Comparison of ENCODE assay signal across 10 cellular contexts in genomic region chr2:212147921-212148513, GRCh38.
DNase-seq lines count a peak whose midpoint lies in the region; ATAC-seq, FAIRE-seq and TF ChIP-seq lines count a peak whose summit lies in the region.
"Had no signal": no experiment of that assay in that cellular context is flagged by ENCODE, and none has a peak within 500 bp of the region (broad histone marks: within the 10 kb centered on the region; RNA-seq: fewer than 3 reads in every experiment).

No MANE protein-coding gene starts in this region.

- H3K9me2 ChIP-seq in OCI-LY1 (ENCODE audit: low read depth, low read length) = no peaks in the 10 kb centered on the region

- H3K4me3 Mint-ChIP-seq in activated T-helper 2 cell treated with anti-CD3 and anti-CD28 coated beads, Interferon-gamma antibody, Interleukin-2, Interleukin-4, amounts not matched to agents 10 μg/mL and 5 μg/mL and 100 μg/mL, durations not matched to agents 14 hours and 24 hours and 36 hours (ENCODE audit: low read depth) = no peak overlapping the region
- H3K4me3 Mint-ChIP-seq: CD4-positive, alpha-beta T cell had no signal

- H3K4me1 ChIP-seq in OCI-LY1 (ENCODE audit: insufficient read depth, low read length, severe bottlenecking) (no peaks in the 10 kb centered on the region), small intestine (ENCODE audit: control insufficient read depth in 2 of 2, insufficient read depth in 1 of 2, low read depth in 1 of 2, low read length in 1 of 2) (no peaks in the 10 kb centered on the region), Peyer's patch (no peaks in the 10 kb centered on the region)

- no peaks in the 10 kb centered on the region for H3K79me2 ChIP-seq in OCI-LY1 (ENCODE audit: insufficient read depth, low read length)

- ATAC-seq in HG02840 (IDR thresholded peaks at IDR 0.05; ENCODE audit: low FRiP score, unreplicated experiment) = no peak

- no peaks in the 10 kb centered on the region for H3K27me3 Mint-ChIP-seq in activated T-helper 2 cell treated with anti-CD3 and anti-CD28 coated beads, Interferon-gamma antibody, Interleukin-2, Interleukin-4, amounts not matched to agents 10 μg/mL and 5 μg/mL and 100 μg/mL, durations not matched to agents 14 hours and 24 hours and 36 hours (ENCODE audit: low read depth)
- H3K27me3 Mint-ChIP-seq: CD4-positive, alpha-beta T cell had no signal

- no peak for TF ChIP-seq POLR2A in Peyer's patch (IDR thresholded peaks at IDR 0.05)

- H3K4me3 ChIP-seq in OCI-LY1 (ENCODE audit: low read depth, low read length, poor library complexity, severe bottlenecking) (no peak overlapping the region), fibroblast of villous mesenchyme (ENCODE audit: low read depth, low read length) (no peak overlapping the region), small intestine (ENCODE audit: low read depth in 1 of 2, low read length in 2 of 2) (no peak overlapping the region), Peyer's patch (no peak overlapping the region)

- H3K4me2 ChIP-seq in OCI-LY1 (ENCODE audit: low read length) = no peak overlapping the region

- no peak overlapping the region for H3K27ac Mint-ChIP-seq in activated T-helper 2 cell treated with anti-CD3 and anti-CD28 coated beads, Interferon-gamma antibody, Interleukin-2, Interleukin-4, amounts not matched to agents 10 μg/mL and 5 μg/mL and 100 μg/mL, durations not matched to agents 14 hours and 24 hours and 36 hours
- H3K27ac Mint-ChIP-seq: CD4-positive, alpha-beta T cell had no signal

- H3K27me3 ChIP-seq in OCI-LY1 (ENCODE audit: insufficient read depth, low read length) (no peaks in the 10 kb centered on the region), small intestine (ENCODE audit: control insufficient read depth in 2 of 2, insufficient read depth in 2 of 2, low read length in 2 of 2) (peaks cover 0 to 3% of the 10 kb centered on the region in 2 donors), Peyer's patch (no peaks in the 10 kb centered on the region)

- H3K27ac ChIP-seq in OCI-LY1 (ENCODE audit: low read depth, low read length, poor library complexity, severe bottlenecking) = no peak overlapping the region
- no peak overlapping the region for H3K27ac ChIP-seq in small intestine (ENCODE audit: low read depth in 1 of 2, low read length in 1 of 2)
- H3K27ac ChIP-seq in Peyer's patch = no peak overlapping the region

- no peaks in the 10 kb centered on the region for H3K9me3 Mint-ChIP-seq in activated T-helper 2 cell treated with anti-CD3 and anti-CD28 coated beads, Interferon-gamma antibody, Interleukin-2, Interleukin-4, amounts not matched to agents 10 μg/mL and 5 μg/mL and 100 μg/mL, durations not matched to agents 14 hours and 24 hours and 36 hours

- no peaks in the 10 kb centered on the region for H4K20me1 ChIP-seq in OCI-LY1 (ENCODE audit: insufficient read depth, low read length)

- H3K4me1 Mint-ChIP-seq in activated T-helper 2 cell treated with anti-CD3 and anti-CD28 coated beads, Interferon-gamma antibody, Interleukin-2, Interleukin-4, amounts not matched to agents 10 μg/mL and 5 μg/mL and 100 μg/mL, durations not matched to agents 14 hours and 24 hours and 36 hours (ENCODE audit: low read depth) = no peaks in the 10 kb centered on the region

- no peaks in the 10 kb centered on the region for H3F3A ChIP-seq in OCI-LY1 (ENCODE audit: insufficient read depth, low read length)

- WGBS in small intestine, 3 donors = 44 to 51% (median 48%) methylated on average over 2 of the region's 2 CpGs

- intact Hi-C loops in activated T-helper 2 cell treated with anti-CD3 and anti-CD28 coated beads, Interferon-gamma antibody, Interleukin-2, Interleukin-4, amounts not matched to agents 10 μg/mL and 5 μg/mL and 100 μg/mL, durations not matched to agents 14 hours and 24 hours and 36 hours (cut with micrococcal nuclease) = loop anchor here (2.0 kb wide), 1 partner anchor 419 kb away; no protein-coding TSS in a partner anchor

- H3K9me3 ChIP-seq in OCI-LY1 (ENCODE audit: low read length) (no peaks in the 10 kb centered on the region), small intestine (ENCODE audit: control insufficient read depth, low read depth) (no peaks in the 10 kb centered on the region), Peyer's patch (no peaks in the 10 kb centered on the region)

- peak; percentile 11 for DNase-seq in NCI-H345 (lab: John Stamatoyannopoulos, UW)
- no peak for DNase-seq in NCI-H345 treated with DMSO at 0.1 percent for 48 hours (lab: John Stamatoyannopoulos, UW; ENCODE audit: unreplicated experiment)
- peak; percentile 2 for DNase-seq in fibroblast of villous mesenchyme (ENCODE audit: low read depth)
- DNase-seq in small intestine = peak; percentile 10
- no peak for DNase-seq in activated T-helper 2 cell treated with anti-CD3 and anti-CD28 coated beads, Interferon-gamma antibody, Interleukin-2, Interleukin-4, amounts not matched to agents 10 μg/mL and 5 μg/mL and 100 μg/mL, durations not matched to agents 14 hours and 24 hours and 36 hours (ENCODE audit: low spot score)
- no peak for DNase-seq in Peyer's patch
- DNase-seq: CD4-positive, alpha-beta T cell; islet precursor cell had no signal

- FAIRE-seq in small intestine (lab: Jason Lieb, UNC) = no peak

- H3K36me3 ChIP-seq in OCI-LY1 (ENCODE audit: insufficient read depth, low read length) (no peaks in the 10 kb centered on the region), small intestine (ENCODE audit: control insufficient read depth in 2 of 2, insufficient read depth in 2 of 2, low read length in 2 of 2) (no peaks in the 10 kb centered on the region), Peyer's patch (no peaks in the 10 kb centered on the region)

- no peaks in the 10 kb centered on the region for H3K36me3 Mint-ChIP-seq in activated T-helper 2 cell treated with anti-CD3 and anti-CD28 coated beads, Interferon-gamma antibody, Interleukin-2, Interleukin-4, amounts not matched to agents 10 μg/mL and 5 μg/mL and 100 μg/mL, durations not matched to agents 14 hours and 24 hours and 36 hours (ENCODE audit: low read depth)

- peak; percentile 53 for TF ChIP-seq CTCF in OCI-LY1 (IDR thresholded peaks at IDR 0.05; ENCODE audit: low read length)
- TF ChIP-seq CTCF in fibroblast of villous mesenchyme (IDR thresholded peaks at IDR 0.05; ENCODE audit: insufficient read depth, low read depth, low read length) = peak; percentile 25
- TF ChIP-seq CTCF in Peyer's patch (IDR thresholded peaks at IDR 0.05) = peak in 2 of 6 experiments; percentile 14 to 25

- H2AFZ ChIP-seq in OCI-LY1 (ENCODE audit: low read length) = no peak overlapping the region

- H3K9ac ChIP-seq in OCI-LY1 (ENCODE audit: low read length) = no peak overlapping the region

Comparison
In these comparisons a context has a peak if more than half of its experiments do, and no peak if none do; other contexts are left out.
1. DNase-seq: peak in NCI-H345 (single experiment), fibroblast of villous mesenchyme (single experiment) and small intestine (single experiment); none in NCI-H345 treated with DMSO at 0.1 percent for 48 hours (single experiment), activated T-helper 2 cell treated with anti-CD3 and anti-CD28 coated beads, Interferon-gamma antibody, Interleukin-2, Interleukin-4, amounts not matched to agents 10 μg/mL and 5 μg/mL and 100 μg/mL, durations not matched to agents 14 hours and 24 hours and 36 hours (single experiment) and Peyer's patch (0 of 3).